In the genomic region with DNA sequence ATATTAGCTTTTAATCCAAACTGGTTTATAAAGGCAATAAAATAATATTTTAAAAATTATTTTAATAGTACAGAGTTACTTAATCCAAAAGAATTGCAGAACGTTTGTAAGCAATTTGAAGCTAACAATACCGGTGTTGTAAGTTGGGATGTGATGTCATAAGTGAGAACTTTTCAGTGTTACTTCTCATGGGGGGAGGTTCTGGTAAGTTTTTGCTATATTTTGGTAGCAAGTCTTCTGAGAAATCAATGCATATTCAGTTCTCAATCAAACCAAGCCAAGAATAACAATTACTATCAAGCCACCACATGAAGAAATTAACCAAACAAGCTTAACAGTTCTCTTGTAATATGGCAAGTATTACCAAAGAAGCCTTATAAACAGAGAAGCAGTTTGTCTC, we compare ENCODE assay signal across 1 cellular context.
TF ChIP-seq lines count a peak whose summit lies in the region.

No MANE protein-coding gene starts in this region.

TF ChIP-seq in IMR-90, 13 proteins besides CTCF, POLR2A, EP300 and RAD21:
- TF ChIP-seq BHLHE40 (IDR thresholded peaks at IDR 0.05; ENCODE audit: low read depth, low read length) = no peak
- TF ChIP-seq, protein P1, sequence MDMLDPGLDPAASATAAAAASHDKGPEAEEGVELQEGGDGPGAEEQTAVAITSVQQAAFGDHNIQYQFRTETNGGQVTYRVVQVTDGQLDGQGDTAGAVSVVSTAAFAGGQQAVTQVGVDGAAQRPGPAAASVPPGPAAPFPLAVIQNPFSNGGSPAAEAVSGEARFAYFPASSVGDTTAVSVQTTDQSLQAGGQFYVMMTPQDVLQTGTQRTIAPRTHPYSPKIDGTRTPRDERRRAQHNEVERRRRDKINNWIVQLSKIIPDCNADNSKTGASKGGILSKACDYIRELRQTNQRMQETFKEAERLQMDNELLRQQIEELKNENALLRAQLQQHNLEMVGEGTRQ (IDR thresholded peaks at IDR 0.05; ENCODE audit: low read depth, low read length) = no peak
- TF ChIP-seq NFE2L2 (IDR thresholded peaks at IDR 0.05; ENCODE audit: low read depth, low read length) = no peak
- no peak for TF ChIP-seq MAZ (IDR thresholded peaks at IDR 0.05; ENCODE audit: borderline replicate concordance, low read depth, low read length)
- TF ChIP-seq MAFK (IDR thresholded peaks at IDR 0.05; ENCODE audit: low read depth, low read length) = no peak
- TF ChIP-seq, protein P2, sequence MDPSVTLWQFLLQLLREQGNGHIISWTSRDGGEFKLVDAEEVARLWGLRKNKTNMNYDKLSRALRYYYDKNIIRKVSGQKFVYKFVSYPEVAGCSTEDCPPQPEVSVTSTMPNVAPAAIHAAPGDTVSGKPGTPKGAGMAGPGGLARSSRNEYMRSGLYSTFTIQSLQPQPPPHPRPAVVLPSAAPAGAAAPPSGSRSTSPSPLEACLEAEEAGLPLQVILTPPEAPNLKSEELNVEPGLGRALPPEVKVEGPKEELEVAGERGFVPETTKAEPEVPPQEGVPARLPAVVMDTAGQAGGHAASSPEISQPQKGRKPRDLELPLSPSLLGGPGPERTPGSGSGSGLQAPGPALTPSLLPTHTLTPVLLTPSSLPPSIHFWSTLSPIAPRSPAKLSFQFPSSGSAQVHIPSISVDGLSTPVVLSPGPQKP (IDR thresholded peaks at IDR 0.05; ENCODE audit: borderline replicate concordance, low read depth, low read length) = no peak
- TF ChIP-seq RFX5 (IDR thresholded peaks at IDR 0.05; ENCODE audit: low read depth, low read length) = no peak
- TF ChIP-seq MXI1 (IDR thresholded peaks at IDR 0.05; ENCODE audit: borderline replicate concordance, low read depth, low read length) = no peak
